ENCODE assay signal across 12 cellular contexts in genomic region chr7:21430575-21430954, GRCh38. TPM values are rescaled to one million over a fixed set of nuclear protein-coding genes. Genes with fewer than 3 reads are reported as not detected.
A peak's percentile ranks its signal among the peaks of the same experiment; 100 is the strongest.
DNase-seq lines count a peak whose midpoint lies in the region; ATAC-seq and TF ChIP-seq lines count a peak whose summit lies in the region.
"Had no signal": no experiment of that assay in that cellular context is flagged by ENCODE, and none has a peak within 500 bp of the region (broad histone marks: within the 10 kb centered on the region; RNA-seq: fewer than 3 reads in every experiment).

No MANE protein-coding gene starts in this region.

- intact Hi-C loops in left ventricle myocardium inferior (cut with micrococcal nuclease): no loop called here
- intact Hi-C loops in left cardiac atrium (cut with DNase I): no loop called here
- intact Hi-C loops in thyroid gland (cut with DNase I): no loop called here

- no peaks in the 10 kb centered on the region for H3K27me3 ChIP-seq in left ventricle myocardium inferior (ENCODE audit: low read depth)
- no peaks in the 10 kb centered on the region for H3K27me3 ChIP-seq in SU-DHL-6 (ENCODE audit: low read length)
- H3K27me3 ChIP-seq in iPS-18a (ENCODE audit: control insufficient read depth, insufficient read depth, low read length): no peaks in the 10 kb centered on the region
- no peaks in the 10 kb centered on the region for H3K27me3 ChIP-seq in thyroid gland
- H3K27me3 ChIP-seq: left lung had no signal

- TF ChIP-seq CTCF in left ventricle myocardium inferior (IDR thresholded peaks at IDR 0.05; ENCODE audit: borderline replicate concordance) (no peak), SU-DHL-6 (IDR thresholded peaks at IDR 0.05; ENCODE audit: insufficient read depth, low read length, poor library complexity, severe bottlenecking) (no peak), thyroid gland (IDR thresholded peaks at IDR 0.05) (no peak)

- peaks cover 71% of the 10 kb centered on the region for H3K4me1 ChIP-seq in left ventricle myocardium inferior
- peaks cover 27% of the 10 kb centered on the region for H3K4me1 ChIP-seq in iPS-18a (ENCODE audit: control insufficient read depth, low read depth, low read length)
- H3K4me1 ChIP-seq in thyroid gland: peaks cover 26 to 36% of the 10 kb centered on the region in 2 donors

- H3K9ac ChIP-seq in SU-DHL-6 (ENCODE audit: low read length) (peak overlapping the region; percentile 17), iPS-18a (ENCODE audit: low read length) (no peak overlapping the region)

- peaks cover 11% of the 10 kb centered on the region; the same call in 1 of the 2 replicates for H4K20me1 ChIP-seq in SU-DHL-6 (ENCODE audit: low read depth, low read length)

- peak overlapping the region; percentile 39 for H3K4me3 ChIP-seq in left ventricle myocardium inferior
- peak overlapping the region; percentile 45 for H3K4me3 ChIP-seq in SU-DHL-6 (ENCODE audit: insufficient read depth, low read length, poor library complexity, severe bottlenecking)
- H3K4me3 ChIP-seq in iPS-18a (ENCODE audit: low read length): peak overlapping the region; percentile 98
- H3K4me3 ChIP-seq in thyroid gland (replicated peaks in 1 of 3): no peak overlapping the region
- H3K4me3 ChIP-seq: left lung had no signal

- ATAC-seq in left cardiac atrium: no peak
- no peak for ATAC-seq in GM21360 (IDR thresholded peaks at IDR 0.05; ENCODE audit: unreplicated experiment)
- ATAC-seq: left lung had no signal

- 47 to 53% methylated on average over 3 of the region's 3 CpGs for WGBS in thyroid gland, 2 donors

- H3K36me3 ChIP-seq in left ventricle myocardium inferior (no peaks in the 10 kb centered on the region), SU-DHL-6 (ENCODE audit: low read length) (peaks cover 10% of the 10 kb centered on the region; the same call in 1 of the 2 replicates), iPS-18a (ENCODE audit: control insufficient read depth, low read depth, low read length) (peaks cover 22% of the 10 kb centered on the region), thyroid gland (no peaks in the 10 kb centered on the region)
- H3K36me3 ChIP-seq: left lung had no signal

- DNase-seq in left ventricle myocardium inferior (no peak), left cardiac atrium (no peak), thyroid gland (peak; percentile 27 to 28), NOMO-1 (lab: John Stamatoyannopoulos, UW; ENCODE audit: unreplicated experiment in 2 of 2) (no peak), OCI-M1 (lab: John Stamatoyannopoulos, UW) (no peak)
- DNase-seq: activated CD8-positive, alpha-beta memory T cell treated with anti-CD3 and anti-CD28 coated beads, Interleukin-2, amount 50 U/mL, for 48 hours; KBM-7; left lung; SW 1271 had no signal

- H3K4me2 ChIP-seq in SU-DHL-6 (ENCODE audit: low read depth, low read length, poor library complexity, severe bottlenecking): peak overlapping the region; percentile 95

- H3K79me2 ChIP-seq in SU-DHL-6 (ENCODE audit: insufficient read depth, low read length): peaks cover 51% of the 10 kb centered on the region

- peaks cover 3% of the 10 kb centered on the region for H3F3A ChIP-seq in SU-DHL-6 (ENCODE audit: insufficient read depth)

- H3K9me3 ChIP-seq in left ventricle myocardium inferior (replicated peaks) (no peaks in the 10 kb centered on the region), SU-DHL-6 (ENCODE audit: insufficient read depth, low read length) (no peaks in the 10 kb centered on the region), iPS-18a (ENCODE audit: control insufficient read depth, low read depth, low read length) (no peaks in the 10 kb centered on the region), thyroid gland (no peaks in the 10 kb centered on the region)
- H3K9me3 ChIP-seq: left lung had no signal

- no peaks in the 10 kb centered on the region for H3K9me2 ChIP-seq in SU-DHL-6 (replicated peaks; ENCODE audit: insufficient read depth, low read length)

- H3K27ac ChIP-seq in left ventricle myocardium inferior (replicated peaks) (no peak overlapping the region), SU-DHL-6 (ENCODE audit: low read depth, low read length) (no peak overlapping the region), iPS-18a (ENCODE audit: low read length) (no peak overlapping the region), thyroid gland (no peak overlapping the region)
- H3K27ac ChIP-seq: left lung had no signal

- no peak overlapping the region for H2AFZ ChIP-seq in SU-DHL-6 (ENCODE audit: low read depth, low read length, severe bottlenecking)

- no peak for TF ChIP-seq POLR2A in thyroid gland (IDR thresholded peaks at IDR 0.05)

RNA-seq across cellular contexts. Expression of gene SP4, which starts 2.7 kb away (rescaled TPM):
- total RNA-seq in left ventricle myocardium inferior (5.9 TPM), left cardiac atrium (1 to 10 TPM; 5.2 to 6.1 TPM), thyroid gland (10 to 100 TPM; 16.9 to 33.8 (median 23.9) TPM)

Comparison
In these comparisons a context has a peak if more than half of its experiments do, and no peak if none do; other contexts are left out.
1. DNase-seq: peak in thyroid gland (2 of 2); none in left ventricle myocardium inferior (single experiment), left cardiac atrium (single experiment), NOMO-1 (0 of 2) and OCI-M1 (single experiment).
2. H3K4me3 ChIP-seq: peak in left ventricle myocardium inferior (single experiment), SU-DHL-6 (single experiment) and iPS-18a (single experiment); none in thyroid gland (0 of 3).